1 cellular context compared by ENCODE assay signal in the genomic region with DNA sequence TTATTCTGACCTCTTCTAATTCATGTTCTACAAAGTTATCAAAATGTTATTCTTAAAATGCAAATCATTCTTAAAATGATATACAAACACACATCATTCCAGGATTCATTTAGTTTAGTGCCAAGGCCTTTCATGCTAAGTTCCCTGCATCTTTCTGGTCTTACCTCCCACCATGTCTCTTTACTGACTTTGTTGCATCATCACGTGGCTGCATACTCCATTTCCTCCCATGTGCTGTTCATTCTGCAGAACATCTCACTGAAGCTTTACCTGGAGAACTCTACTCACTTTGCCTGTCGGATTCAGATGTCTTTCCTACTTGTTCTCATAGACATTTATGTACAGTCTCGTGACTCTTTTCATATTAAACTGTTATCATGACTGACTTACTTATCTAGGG.
TF ChIP-seq lines count a peak whose summit lies in the region.

No MANE protein-coding gene starts in this region.

TF ChIP-seq in H1, 55 proteins besides CTCF, POLR2A, EP300 and RAD21:
- TF ChIP-seq, protein P1, sequence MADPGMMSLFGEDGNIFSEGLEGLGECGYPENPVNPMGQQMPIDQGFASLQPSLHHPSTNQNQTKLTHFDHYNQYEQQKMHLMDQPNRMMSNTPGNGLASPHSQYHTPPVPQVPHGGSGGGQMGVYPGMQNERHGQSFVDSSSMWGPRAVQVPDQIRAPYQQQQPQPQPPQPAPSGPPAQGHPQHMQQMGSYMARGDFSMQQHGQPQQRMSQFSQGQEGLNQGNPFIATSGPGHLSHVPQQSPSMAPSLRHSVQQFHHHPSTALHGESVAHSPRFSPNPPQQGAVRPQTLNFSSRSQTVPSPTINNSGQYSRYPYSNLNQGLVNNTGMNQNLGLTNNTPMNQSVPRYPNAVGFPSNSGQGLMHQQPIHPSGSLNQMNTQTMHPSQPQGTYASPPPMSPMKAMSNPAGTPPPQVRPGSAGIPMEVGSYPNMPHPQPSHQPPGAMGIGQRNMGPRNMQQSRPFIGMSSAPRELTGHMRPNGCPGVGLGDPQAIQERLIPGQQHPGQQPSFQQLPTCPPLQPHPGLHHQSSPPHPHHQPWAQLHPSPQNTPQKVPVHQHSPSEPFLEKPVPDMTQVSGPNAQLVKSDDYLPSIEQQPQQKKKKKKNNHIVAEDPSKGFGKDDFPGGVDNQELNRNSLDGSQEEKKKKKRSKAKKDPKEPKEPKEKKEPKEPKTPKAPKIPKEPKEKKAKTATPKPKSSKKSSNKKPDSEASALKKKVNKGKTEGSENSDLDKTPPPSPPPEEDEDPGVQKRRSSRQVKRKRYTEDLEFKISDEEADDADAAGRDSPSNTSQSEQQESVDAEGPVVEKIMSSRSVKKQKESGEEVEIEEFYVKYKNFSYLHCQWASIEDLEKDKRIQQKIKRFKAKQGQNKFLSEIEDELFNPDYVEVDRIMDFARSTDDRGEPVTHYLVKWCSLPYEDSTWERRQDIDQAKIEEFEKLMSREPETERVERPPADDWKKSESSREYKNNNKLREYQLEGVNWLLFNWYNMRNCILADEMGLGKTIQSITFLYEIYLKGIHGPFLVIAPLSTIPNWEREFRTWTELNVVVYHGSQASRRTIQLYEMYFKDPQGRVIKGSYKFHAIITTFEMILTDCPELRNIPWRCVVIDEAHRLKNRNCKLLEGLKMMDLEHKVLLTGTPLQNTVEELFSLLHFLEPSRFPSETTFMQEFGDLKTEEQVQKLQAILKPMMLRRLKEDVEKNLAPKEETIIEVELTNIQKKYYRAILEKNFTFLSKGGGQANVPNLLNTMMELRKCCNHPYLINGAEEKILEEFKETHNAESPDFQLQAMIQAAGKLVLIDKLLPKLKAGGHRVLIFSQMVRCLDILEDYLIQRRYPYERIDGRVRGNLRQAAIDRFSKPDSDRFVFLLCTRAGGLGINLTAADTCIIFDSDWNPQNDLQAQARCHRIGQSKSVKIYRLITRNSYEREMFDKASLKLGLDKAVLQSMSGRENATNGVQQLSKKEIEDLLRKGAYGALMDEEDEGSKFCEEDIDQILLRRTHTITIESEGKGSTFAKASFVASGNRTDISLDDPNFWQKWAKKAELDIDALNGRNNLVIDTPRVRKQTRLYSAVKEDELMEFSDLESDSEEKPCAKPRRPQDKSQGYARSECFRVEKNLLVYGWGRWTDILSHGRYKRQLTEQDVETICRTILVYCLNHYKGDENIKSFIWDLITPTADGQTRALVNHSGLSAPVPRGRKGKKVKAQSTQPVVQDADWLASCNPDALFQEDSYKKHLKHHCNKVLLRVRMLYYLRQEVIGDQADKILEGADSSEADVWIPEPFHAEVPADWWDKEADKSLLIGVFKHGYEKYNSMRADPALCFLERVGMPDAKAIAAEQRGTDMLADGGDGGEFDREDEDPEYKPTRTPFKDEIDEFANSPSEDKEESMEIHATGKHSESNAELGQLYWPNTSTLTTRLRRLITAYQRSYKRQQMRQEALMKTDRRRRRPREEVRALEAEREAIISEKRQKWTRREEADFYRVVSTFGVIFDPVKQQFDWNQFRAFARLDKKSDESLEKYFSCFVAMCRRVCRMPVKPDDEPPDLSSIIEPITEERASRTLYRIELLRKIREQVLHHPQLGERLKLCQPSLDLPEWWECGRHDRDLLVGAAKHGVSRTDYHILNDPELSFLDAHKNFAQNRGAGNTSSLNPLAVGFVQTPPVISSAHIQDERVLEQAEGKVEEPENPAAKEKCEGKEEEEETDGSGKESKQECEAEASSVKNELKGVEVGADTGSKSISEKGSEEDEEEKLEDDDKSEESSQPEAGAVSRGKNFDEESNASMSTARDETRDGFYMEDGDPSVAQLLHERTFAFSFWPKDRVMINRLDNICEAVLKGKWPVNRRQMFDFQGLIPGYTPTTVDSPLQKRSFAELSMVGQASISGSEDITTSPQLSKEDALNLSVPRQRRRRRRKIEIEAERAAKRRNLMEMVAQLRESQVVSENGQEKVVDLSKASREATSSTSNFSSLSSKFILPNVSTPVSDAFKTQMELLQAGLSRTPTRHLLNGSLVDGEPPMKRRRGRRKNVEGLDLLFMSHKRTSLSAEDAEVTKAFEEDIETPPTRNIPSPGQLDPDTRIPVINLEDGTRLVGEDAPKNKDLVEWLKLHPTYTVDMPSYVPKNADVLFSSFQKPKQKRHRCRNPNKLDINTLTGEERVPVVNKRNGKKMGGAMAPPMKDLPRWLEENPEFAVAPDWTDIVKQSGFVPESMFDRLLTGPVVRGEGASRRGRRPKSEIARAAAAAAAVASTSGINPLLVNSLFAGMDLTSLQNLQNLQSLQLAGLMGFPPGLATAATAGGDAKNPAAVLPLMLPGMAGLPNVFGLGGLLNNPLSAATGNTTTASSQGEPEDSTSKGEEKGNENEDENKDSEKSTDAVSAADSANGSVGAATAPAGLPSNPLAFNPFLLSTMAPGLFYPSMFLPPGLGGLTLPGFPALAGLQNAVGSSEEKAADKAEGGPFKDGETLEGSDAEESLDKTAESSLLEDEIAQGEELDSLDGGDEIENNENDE (IDR thresholded peaks at IDR 0.05; ENCODE audit: insufficient replicate concordance, low read length): no peak
- TF ChIP-seq CEBPB (IDR thresholded peaks at IDR 0.05; ENCODE audit: low read depth, low read length): 0 out of 2 replicates have a peak, but pooled peaks have one; percentile 7
